8 cellular contexts compared by ENCODE assay signal in the genomic region with DNA sequence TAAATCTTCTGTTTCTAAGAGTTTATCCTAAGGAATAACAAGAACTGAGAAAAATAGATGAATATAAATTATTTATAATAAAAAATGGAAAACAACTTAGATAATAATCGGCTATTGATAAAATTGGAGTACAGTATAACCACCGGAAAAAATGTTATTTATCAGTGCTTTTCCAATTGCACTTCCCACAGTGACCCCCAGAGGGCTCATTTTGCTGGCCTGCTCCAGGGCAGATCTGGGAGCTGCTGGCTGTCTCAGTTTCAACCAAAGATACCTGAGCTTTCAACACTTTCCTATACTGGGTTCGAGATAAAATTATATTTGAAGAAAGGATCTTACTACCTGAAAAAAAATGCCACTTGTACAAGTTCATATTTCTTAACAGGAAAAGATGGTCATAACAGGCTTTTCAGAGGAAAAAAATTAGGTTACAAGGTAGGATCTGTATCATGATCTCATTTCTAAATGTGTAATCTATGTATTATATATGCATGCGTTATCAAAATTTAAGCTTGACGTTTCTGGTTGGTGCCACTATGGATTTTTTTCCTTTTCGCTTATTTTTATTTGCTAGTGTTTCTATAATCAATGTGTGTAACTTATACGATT.
DNase-seq lines count a peak whose midpoint lies in the region; ATAC-seq and TF ChIP-seq lines count a peak whose summit lies in the region.

No MANE protein-coding gene starts in this region.

- DNase-seq in NCI-H2196 (lab: John Stamatoyannopoulos, UW; ENCODE audit: unreplicated experiment) (peak; percentile 60), NCI-H2196 treated with DMSO at 0.1 percent for 48 hours (lab: John Stamatoyannopoulos, UW; ENCODE audit: unreplicated experiment) (no peak), H7 (peak; percentile 44), NCI-H1092 (lab: John Stamatoyannopoulos, UW) (peak; percentile 61), WERI-Rb-1 (peak; percentile 71), chondrocyte (ENCODE audit: low spot score) (no peak), right lobe of liver (peak in 2 of 3 donors; percentile 53 to 59)
- peak; percentile 22 to 36 for DNase-seq in stimulated activated CD8-positive, alpha-beta memory T cell treated with anti-CD3 and anti-CD28 coated beads, Interleukin-2, amount 100 ng/mL, for 48 hours (ENCODE audit: low read depth in 2 of 2)

- H3K9me3 ChIP-seq in WERI-Rb-1 (ENCODE audit: severe bottlenecking) (peaks cover 4% of the 10 kb centered on the region), right lobe of liver (no peaks in the 10 kb centered on the region)

- H3K4me1 Mint-ChIP-seq in chondrocyte (ENCODE audit: low read depth) = no peaks in the 10 kb centered on the region

- no peak overlapping the region for H3K27ac Mint-ChIP-seq in chondrocyte (ENCODE audit: unreplicated experiment)

- intact Hi-C loops in right lobe of liver (cut with DNase I) = loop anchor here in 1 of 2 donors (10.0 kb wide), 1 partner anchor 211 kb away; the partner anchor contains the start of gene DPY19L1

- H3K27me3 ChIP-seq in H7 (ENCODE audit: control insufficient read depth, insufficient read depth, low read length) (no peaks in the 10 kb centered on the region), WERI-Rb-1 (ENCODE audit: insufficient read depth, low read depth, severe bottlenecking) (no peaks in the 10 kb centered on the region), right lobe of liver (no peaks in the 10 kb centered on the region)

- H3K4me3 ChIP-seq in H7 (ENCODE audit: insufficient read depth, low read depth, low read length) (no peak overlapping the region), WERI-Rb-1 (ENCODE audit: low read depth, low read length) (no peak overlapping the region), right lobe of liver (no peak overlapping the region)

- H3K36me3 ChIP-seq in H7 (replicated peaks; ENCODE audit: control insufficient read depth, insufficient read depth, low read length) (no peaks in the 10 kb centered on the region), WERI-Rb-1 (no peaks in the 10 kb centered on the region), right lobe of liver (no peaks in the 10 kb centered on the region)

- no peaks in the 10 kb centered on the region for H3K4me1 ChIP-seq in right lobe of liver

- H3K27ac ChIP-seq in WERI-Rb-1 = no peak overlapping the region
- H3K27ac ChIP-seq in right lobe of liver = no peak overlapping the region

- 24% methylated on average over 7 of the region's 7 CpGs for WGBS in right lobe of liver (ENCODE audit: insufficient coverage, low coverage, low lambda C conversion rate, missing lambda C conversion rate)

- ATAC-seq in right lobe of liver = peak; percentile 83 to 89 (median 86)

- H3K9me3 Mint-ChIP-seq in chondrocyte (ENCODE audit: low read depth) = no peaks in the 10 kb centered on the region

- no peak for TF ChIP-seq POLR2A in right lobe of liver (IDR thresholded peaks at IDR 0.05)

- H3K36me3 Mint-ChIP-seq in chondrocyte (ENCODE audit: low read depth) = no peaks in the 10 kb centered on the region

- no peak overlapping the region for H3K4me3 Mint-ChIP-seq in chondrocyte (ENCODE audit: unreplicated experiment)

- no peaks in the 10 kb centered on the region for H3K27me3 Mint-ChIP-seq in chondrocyte (ENCODE audit: low read depth)

- TF ChIP-seq CTCF in WERI-Rb-1 (IDR thresholded peaks at IDR 0.05; ENCODE audit: low read depth, low read length) = peak; percentile 68
- peak; percentile 95 for TF ChIP-seq CTCF in chondrocyte (IDR thresholded peaks at IDR 0.05)
- TF ChIP-seq CTCF in right lobe of liver (IDR thresholded peaks at IDR 0.05) = peak; percentile 66 to 91 (median 87)

Comparison
In these comparisons a context has a peak if more than half of its experiments do, and no peak if none do; other contexts are left out.
1. DNase-seq: peak in NCI-H2196 (single experiment), H7 (single experiment), NCI-H1092 (single experiment), WERI-Rb-1 (single experiment), right lobe of liver (2 of 3) and stimulated activated CD8-positive, alpha-beta memory T cell treated with anti-CD3 and anti-CD28 coated beads, Interleukin-2, amount 100 ng/mL, for 48 hours (2 of 2); none in NCI-H2196 treated with DMSO at 0.1 percent for 48 hours (single experiment) and chondrocyte (single experiment).
2. Peak in every context shown above with its lines, with median percentiles within 50 percentile points of each other: CTCF ChIP-seq.